ENCODE assay signal across 16 cellular contexts in the genomic region with DNA sequence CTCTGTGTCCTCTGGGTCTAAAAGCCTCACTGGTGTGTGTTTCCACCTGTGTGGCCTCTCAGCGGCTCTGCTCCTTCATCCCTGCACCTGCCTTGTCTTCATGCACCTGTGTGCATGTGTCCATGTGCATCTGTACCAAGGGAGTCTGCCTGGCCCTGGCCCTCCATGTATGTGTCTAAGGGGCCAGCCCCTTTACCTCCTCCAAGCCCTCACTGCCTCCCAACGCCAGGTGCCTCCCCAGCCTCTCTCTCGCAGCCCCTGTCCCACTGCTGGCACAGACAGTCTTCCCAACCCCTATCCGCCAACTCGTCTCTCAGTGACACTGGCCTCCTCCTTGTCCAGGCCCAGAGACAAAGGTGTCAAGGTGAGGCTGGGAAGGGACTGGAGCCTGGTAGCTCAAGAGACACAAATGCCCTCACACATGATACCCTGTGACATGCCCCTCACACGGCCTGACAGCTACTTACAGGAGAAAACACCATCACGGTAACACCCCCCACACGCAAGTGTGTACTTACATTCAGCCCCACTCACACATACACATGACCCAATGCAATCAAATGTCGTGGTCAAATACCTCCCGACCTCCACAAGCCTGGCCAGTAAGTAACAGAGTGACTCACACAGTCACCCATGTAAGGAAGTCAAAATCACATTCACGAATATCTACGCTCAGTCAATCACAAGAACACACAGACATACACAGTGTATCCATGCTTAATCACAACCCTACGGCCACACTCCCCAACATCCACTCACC. TPM values are rescaled to one million over a fixed set of nuclear protein-coding genes. Genes with fewer than 3 reads are reported as not detected.
DNase-seq lines count a peak whose midpoint lies in the region; ATAC-seq and TF ChIP-seq lines count a peak whose summit lies in the region.
"Had no signal": no experiment of that assay in that cellular context is flagged by ENCODE, and none has a peak within 500 bp of the region (broad histone marks: within the 10 kb centered on the region; RNA-seq: fewer than 3 reads in every experiment).

No MANE protein-coding gene starts in this region.

- DNase-seq in EH (ENCODE audit: low read depth) (peak; percentile 13), Panc1 (ENCODE audit: low read depth, low spot score) (no peak), dorsolateral prefrontal cortex (no peak), neural crest cell (ENCODE audit: low read depth, low spot score) (no peak), cerebellar cortex (ENCODE audit: low spot score) (no peak)
- DNase-seq in activated CD4-positive, alpha-beta memory T cell treated with anti-CD3 and anti-CD28 coated beads, Interleukin-2, amount 10 ng/mL, durations not matched to agents 7 days and 5 days, result no peak
- DNase-seq in activated CD4-positive, alpha-beta T cell treated with anti-CD3 and anti-CD28 coated beads, Interleukin-2, amount 50 U/mL, for 4 hours, result no peak
- DNase-seq in effector CD8-positive, alpha-beta T cell (lab: John Stamatoyannopoulos, UW), result no peak
- DNase-seq: DMS 273 treated with DMSO at 0.1 percent for 48 hours, HCEC 1CT, NCI-H187, SHP77 treated with DMSO at 0.1 percent for 48 hours had no signal

- no peak overlapping the region for H3K4me3 ChIP-seq in Panc1 (ENCODE audit: low read depth in 2 of 2, low read length in 2 of 2)
- peak overlapping the region in 47 of 59 donors; percentile 7 to 60 (median 43) for H3K4me3 ChIP-seq in dorsolateral prefrontal cortex

- ATAC-seq in Panc1, result no peak

- no peak for TF ChIP-seq CTCF in Panc1 (IDR thresholded peaks at IDR 0.05)
- no peak for TF ChIP-seq CTCF in dorsolateral prefrontal cortex (IDR thresholded peaks at IDR 0.05 in 54 of 56, conservative IDR thresholded peaks at IDR 0.05 in 2 of 56; ENCODE audit: low read depth in 1 of 56, partially characterized antibody in 56 of 56)
- no peak for TF ChIP-seq CTCF in neural crest cell (conservative IDR thresholded peaks at IDR 0.05)

- CTCF ChIA-PET in Panc1 (lab: Charles Lee), result no interaction called here
- CTCF ChIA-PET in activated CD4-positive, alpha-beta memory T cell treated with anti-CD3 and anti-CD28 coated beads, Interleukin-2, amount 10 ng/mL, durations not matched to agents 7 days and 5 days (lab: Charles Lee), result no interaction called here

- BruUV-seq in Panc1 (replicated peaks; lab: Mats Ljungman, UMichigan), result TSS peak; percentile 5

- no peaks in the 10 kb centered on the region for H3K9me3 ChIP-seq in Panc1 (ENCODE audit: control insufficient read depth, insufficient read depth, low read depth, low read length)

- no peak overlapping the region for H3K27ac Mint-ChIP-seq in neural crest cell (ENCODE audit: unreplicated experiment)
- H3K27ac Mint-ChIP-seq in activated CD4-positive, alpha-beta memory T cell treated with anti-CD3 and anti-CD28 coated beads, Interleukin-2, amount 10 ng/mL, durations not matched to agents 7 days and 5 days, result no peak overlapping the region

- H3K4me3 Mint-ChIP-seq in neural crest cell, result peak overlapping the region; percentile 59
- no peak overlapping the region for H3K4me3 Mint-ChIP-seq in activated CD4-positive, alpha-beta memory T cell treated with anti-CD3 and anti-CD28 coated beads, Interleukin-2, amount 10 ng/mL, durations not matched to agents 7 days and 5 days

- POLR2A ChIA-PET in Panc1 (lab: Charles Lee), result no interaction called here
- POLR2A ChIA-PET in activated CD4-positive, alpha-beta memory T cell treated with anti-CD3 and anti-CD28 coated beads, Interleukin-2, amount 10 ng/mL, durations not matched to agents 7 days and 5 days (lab: Charles Lee), result no interaction called here

- H3K4me1 Mint-ChIP-seq in neural crest cell, result peaks cover 51% of the 10 kb centered on the region
- H3K4me1 Mint-ChIP-seq in activated CD4-positive, alpha-beta memory T cell treated with anti-CD3 and anti-CD28 coated beads, Interleukin-2, amount 10 ng/mL, durations not matched to agents 7 days and 5 days, result peaks cover 11% of the 10 kb centered on the region

- in situ Hi-C loops in Panc1 (cut with HindIII; ENCODE audit: low pct_unique_long_range_greater_than_20kb, low sequenced_read_pairs), result no loop called here

- peaks cover 5% of the 10 kb centered on the region for H3K9me3 Mint-ChIP-seq in neural crest cell
- no peaks in the 10 kb centered on the region for H3K9me3 Mint-ChIP-seq in activated CD4-positive, alpha-beta memory T cell treated with anti-CD3 and anti-CD28 coated beads, Interleukin-2, amount 10 ng/mL, durations not matched to agents 7 days and 5 days

- H3K36me3 Mint-ChIP-seq in neural crest cell (ENCODE audit: low read depth), result peaks cover 9% of the 10 kb centered on the region
- H3K36me3 Mint-ChIP-seq in activated CD4-positive, alpha-beta memory T cell treated with anti-CD3 and anti-CD28 coated beads, Interleukin-2, amount 10 ng/mL, durations not matched to agents 7 days and 5 days (ENCODE audit: low read depth), result no peaks in the 10 kb centered on the region

- H3K27ac ChIP-seq in Panc1 (ENCODE audit: low read length) (no peak overlapping the region), dorsolateral prefrontal cortex (peak overlapping the region in 2 of 59 donors; percentile 58 to 59)
- H3K27ac ChIP-seq: C4-2B had no signal

- H3K27me3 ChIP-seq in Panc1 (ENCODE audit: control insufficient read depth, insufficient read depth, low read length) (no peaks in the 10 kb centered on the region), dorsolateral prefrontal cortex (peaks cover 0 to 88% (median 37%) of the 10 kb centered on the region in 45 donors)

- intact Hi-C loops in Panc1 (cut with micrococcal nuclease; ENCODE audit: unreplicated experiment), result no loop called here
- intact Hi-C loops in dorsolateral prefrontal cortex (cut with DNase I), result loop anchor here in 1 of 2 donors (5.0 kb wide), 1 partner anchor 93 kb away; no protein-coding TSS in a partner anchor

- peaks cover 7% of the 10 kb centered on the region for H3K27me3 Mint-ChIP-seq in neural crest cell (ENCODE audit: low read depth)
- peaks cover 15% of the 10 kb centered on the region for H3K27me3 Mint-ChIP-seq in activated CD4-positive, alpha-beta memory T cell treated with anti-CD3 and anti-CD28 coated beads, Interleukin-2, amount 10 ng/mL, durations not matched to agents 7 days and 5 days

- H3K4me1 ChIP-seq in Panc1 (ENCODE audit: control insufficient read depth, insufficient read depth, low read length), result peaks cover 34% of the 10 kb centered on the region

- no peaks in the 10 kb centered on the region; the same call in 1 of the 2 replicates for H3K36me3 ChIP-seq in Panc1 (ENCODE audit: control insufficient read depth, insufficient read depth, low read length)

RNA-seq across cellular contexts. Expression of a gene that starts 11.4 kb away (rescaled TPM):
- 819 TPM for total RNA-seq in Panc1 (2021; ENCODE audit: unreplicated experiment)
- 824 TPM for polyA plus RNA-seq in Panc1 (2012; ENCODE audit: insufficient read length)
- 100 to 1,000 TPM in 118 of 120 experiments, 10 to 100 TPM in 2; 45.6 to 277 (median 185) TPM for total RNA-seq in dorsolateral prefrontal cortex
- 133 and 137 TPM in 2 replicates for total RNA-seq in neural crest cell
- total RNA-seq in activated CD4-positive, alpha-beta memory T cell treated with anti-CD3 and anti-CD28 coated beads, Interleukin-2, amount 10 ng/mL, durations not matched to agents 7 days and 5 days, result 1 to 10 TPM; 4.2 to 5.2 TPM

RNA-seq across cellular contexts. Expression of a gene that starts 29.9 kb away (rescaled TPM):
- 10.6 TPM for total RNA-seq in Panc1 (2021; ENCODE audit: unreplicated experiment)
- 15.5 TPM for polyA plus RNA-seq in Panc1 (2012; ENCODE audit: insufficient read length)
- total RNA-seq in dorsolateral prefrontal cortex, result under 1 TPM in 2 of 120 experiments, not detected in 118; 0.41 to 0.66 TPM
- total RNA-seq in neural crest cell, result not detected in 2 replicates
- total RNA-seq in activated CD4-positive, alpha-beta memory T cell treated with anti-CD3 and anti-CD28 coated beads, Interleukin-2, amount 10 ng/mL, durations not matched to agents 7 days and 5 days, result not detected
- total RNA-seq: A673, Daoy, RPMI7951 had no signal

RNA-seq across cellular contexts. Expression of a gene that starts 44.2 kb away (rescaled TPM):
- 37.2 TPM for total RNA-seq in Panc1 (2021; ENCODE audit: unreplicated experiment)
- 46.9 TPM for polyA plus RNA-seq in Panc1 (2012; ENCODE audit: insufficient read length)
- 100 to 1,000 TPM; 104 to 526 (median 351) TPM for total RNA-seq in dorsolateral prefrontal cortex
- 48.8 and 52.5 TPM in 2 replicates for total RNA-seq in neural crest cell
- total RNA-seq in activated CD4-positive, alpha-beta memory T cell treated with anti-CD3 and anti-CD28 coated beads, Interleukin-2, amount 10 ng/mL, durations not matched to agents 7 days and 5 days, result 1 to 10 TPM in 1 of 2 experiments, under 1 TPM in 1; 0.88 to 1.1 TPM

RNA-seq across cellular contexts. Expression of a gene that starts 51.5 kb away (rescaled TPM):
- 225 TPM for total RNA-seq in Panc1 (2021; ENCODE audit: unreplicated experiment)
- polyA plus RNA-seq in Panc1 (2012; ENCODE audit: insufficient read length), result 297 TPM
- 10 to 100 TPM in 106 of 120 experiments, 1 to 10 TPM in 14; 6.4 to 31.6 (median 14.8) TPM for total RNA-seq in dorsolateral prefrontal cortex
- total RNA-seq in neural crest cell, result 10.2 and 10.7 TPM in 2 replicates
- total RNA-seq in activated CD4-positive, alpha-beta memory T cell treated with anti-CD3 and anti-CD28 coated beads, Interleukin-2, amount 10 ng/mL, durations not matched to agents 7 days and 5 days, result 100 to 1,000 TPM; 262 to 267 TPM

Comparison
In these comparisons a context has a peak if more than half of its experiments do, and no peak if none do; other contexts are left out.
1. H3K4me3 ChIP-seq: peak in dorsolateral prefrontal cortex (47 of 59); none in Panc1 (0 of 2).
2. RNA of a gene that starts 11.4 kb away (total RNA-seq): 819 TPM in Panc1 (single experiment), 45.6 to 277 TPM in dorsolateral prefrontal cortex and 133 to 137 TPM in neural crest cell; 4.2 to 5.2 TPM in activated CD4-positive, alpha-beta memory T cell treated with anti-CD3 and anti-CD28 coated beads, Interleukin-2, amount 10 ng/mL, durations not matched to agents 7 days and 5 days; every median in the first group is over 4 times any median in the second.
3. RNA of a gene that starts 44.2 kb away (total RNA-seq): 104 to 526 TPM in dorsolateral prefrontal cortex, 48.8 to 52.5 TPM in neural crest cell and 37.2 TPM in Panc1 (single experiment); 0.88 to 1.1 TPM in activated CD4-positive, alpha-beta memory T cell treated with anti-CD3 and anti-CD28 coated beads, Interleukin-2, amount 10 ng/mL, durations not matched to agents 7 days and 5 days; every median in the first group is over 10 times any median in the second.